8 cellular contexts compared by ENCODE assay signal in genomic region chr1:89085781-89086180, GRCh38. TPM values are rescaled to one million over a fixed set of nuclear protein-coding genes. Genes with fewer than 3 reads are reported as not detected.
DNase-seq lines count a peak whose midpoint lies in the region; ATAC-seq and TF ChIP-seq lines count a peak whose summit lies in the region.

No MANE protein-coding gene starts in this region.

- H3K27me3 ChIP-seq in heart right ventricle, result no peaks in the 10 kb centered on the region

- H3K9me3 ChIP-seq in heart right ventricle, result peaks cover 0 to 2% (median 0%) of the 10 kb centered on the region in 11 donors

- TF ChIP-seq CTCF in heart right ventricle (IDR thresholded peaks at IDR 0.05), result peak in 8 of 9 donors; percentile 60 to 91 (median 68)
- no peak for TF ChIP-seq CTCF in progenitor cell of endocrine pancreas (IDR thresholded peaks at IDR 0.05; ENCODE audit: unreplicated experiment)

- peaks cover 2% of the 10 kb centered on the region for H3K27me3 Mint-ChIP-seq in activated T-helper 1 cell treated with anti-CD3 and anti-CD28 coated beads, Interleukin-12 subunit alpha, Interleukin-12 subunit beta, Interleukin-2, Interleukin-4 antibody, amounts not matched to agents 30 ng/mL and 10 ng/mL and 1 ng/mL, durations not matched to agents 14 hours and 24 hours and 36 hours (ENCODE audit: insufficient read depth)
- H3K27me3 Mint-ChIP-seq in immature natural killer cell (ENCODE audit: low read depth in 3 of 3) (peaks cover 0 to 2% (median 0%) of the 10 kb centered on the region in 3 donors), progenitor cell of endocrine pancreas (no peaks in the 10 kb centered on the region)

- H3K4me1 Mint-ChIP-seq in activated T-helper 1 cell treated with anti-CD3 and anti-CD28 coated beads, Interleukin-12 subunit alpha, Interleukin-12 subunit beta, Interleukin-2, Interleukin-4 antibody, amounts not matched to agents 30 ng/mL and 10 ng/mL and 1 ng/mL, durations not matched to agents 14 hours and 24 hours and 36 hours (ENCODE audit: low read depth), result peaks cover 8% of the 10 kb centered on the region
- H3K4me1 Mint-ChIP-seq in immature natural killer cell, result no peaks in the 10 kb centered on the region
- peaks cover 3% of the 10 kb centered on the region for H3K4me1 Mint-ChIP-seq in progenitor cell of endocrine pancreas (ENCODE audit: low read depth)

- peak in 1 of 2 donors; percentile 76 for DNase-seq in heart right ventricle
- DNase-seq in cardiac septum (ENCODE audit: low spot score), result no peak
- peak; percentile 48 for DNase-seq in NCI-H1092 (lab: John Stamatoyannopoulos, UW)
- peak; percentile 47 for DNase-seq in activated T-helper 1 cell treated with anti-CD3 and anti-CD28 coated beads, Interleukin-12 subunit alpha, Interleukin-12 subunit beta, Interleukin-2, Interleukin-4 antibody, amounts not matched to agents 30 ng/mL and 10 ng/mL and 1 ng/mL, durations not matched to agents 14 hours and 24 hours and 36 hours (ENCODE audit: low spot score)
- peak in 2 of 3 donors; percentile 44 to 49 for DNase-seq in immature natural killer cell
- DNase-seq in progenitor cell of endocrine pancreas (ENCODE audit: low spot score, unreplicated experiment), result no peak

- no peak overlapping the region for H3K4me3 ChIP-seq in heart right ventricle

- H3K27ac Mint-ChIP-seq in activated T-helper 1 cell treated with anti-CD3 and anti-CD28 coated beads, Interleukin-12 subunit alpha, Interleukin-12 subunit beta, Interleukin-2, Interleukin-4 antibody, amounts not matched to agents 30 ng/mL and 10 ng/mL and 1 ng/mL, durations not matched to agents 14 hours and 24 hours and 36 hours, result no peak overlapping the region
- no peak overlapping the region for H3K27ac Mint-ChIP-seq in immature natural killer cell
- no peak overlapping the region for H3K27ac Mint-ChIP-seq in progenitor cell of endocrine pancreas

- no peaks in the 10 kb centered on the region for H3K36me3 Mint-ChIP-seq in activated T-helper 1 cell treated with anti-CD3 and anti-CD28 coated beads, Interleukin-12 subunit alpha, Interleukin-12 subunit beta, Interleukin-2, Interleukin-4 antibody, amounts not matched to agents 30 ng/mL and 10 ng/mL and 1 ng/mL, durations not matched to agents 14 hours and 24 hours and 36 hours (ENCODE audit: low read depth)
- H3K36me3 Mint-ChIP-seq in immature natural killer cell (peaks cover 0 to 3% (median 0%) of the 10 kb centered on the region in 3 donors), progenitor cell of endocrine pancreas (ENCODE audit: insufficient read depth) (no peaks in the 10 kb centered on the region)

- no peaks in the 10 kb centered on the region for H3K36me3 ChIP-seq in heart right ventricle

- H3K27ac ChIP-seq in heart right ventricle, result no peak overlapping the region

- H3K4me3 Mint-ChIP-seq in activated T-helper 1 cell treated with anti-CD3 and anti-CD28 coated beads, Interleukin-12 subunit alpha, Interleukin-12 subunit beta, Interleukin-2, Interleukin-4 antibody, amounts not matched to agents 30 ng/mL and 10 ng/mL and 1 ng/mL, durations not matched to agents 14 hours and 24 hours and 36 hours, result no peak overlapping the region
- H3K4me3 Mint-ChIP-seq in immature natural killer cell (no peak overlapping the region), progenitor cell of endocrine pancreas (ENCODE audit: low read depth) (no peak overlapping the region)

- no peaks in the 10 kb centered on the region for H3K9me3 Mint-ChIP-seq in activated T-helper 1 cell treated with anti-CD3 and anti-CD28 coated beads, Interleukin-12 subunit alpha, Interleukin-12 subunit beta, Interleukin-2, Interleukin-4 antibody, amounts not matched to agents 30 ng/mL and 10 ng/mL and 1 ng/mL, durations not matched to agents 14 hours and 24 hours and 36 hours
- H3K9me3 Mint-ChIP-seq in immature natural killer cell (peaks cover 0 to 4% (median 0%) of the 10 kb centered on the region in 6 donors), progenitor cell of endocrine pancreas (ENCODE audit: low read depth) (no peaks in the 10 kb centered on the region)

- peak in 4 of 8 donors; percentile 67 to 82 (median 69) for ATAC-seq in heart right ventricle
- ATAC-seq in HG02938 (IDR thresholded peaks at IDR 0.05; ENCODE audit: unreplicated experiment), result no peak
- no peak for ATAC-seq in HG03095 (IDR thresholded peaks at IDR 0.05; ENCODE audit: unreplicated experiment)

- intact Hi-C loops in heart right ventricle (cut with DNase I) (loop anchor here in 7 of 10 donors (1.0 to 10.0 kb wide), 10 partner anchors 81 to 372 kb away; no protein-coding TSS in a partner anchor), cardiac septum (cut with DNase I) (no loop called here)
- intact Hi-C loops in activated T-helper 1 cell treated with anti-CD3 and anti-CD28 coated beads, Interleukin-12 subunit alpha, Interleukin-12 subunit beta, Interleukin-2, Interleukin-4 antibody, amounts not matched to agents 30 ng/mL and 10 ng/mL and 1 ng/mL, durations not matched to agents 14 hours and 24 hours and 36 hours (cut with micrococcal nuclease), result loop anchor here (1.0 kb wide), 4 partner anchors 87 to 370 kb away; no protein-coding TSS in a partner anchor

- H3K4me1 ChIP-seq in heart right ventricle, result peaks cover 0 to 11% (median under 1%) of the 10 kb centered on the region in 9 donors

RNA-seq across cellular contexts. Expression of gene GBP1, which starts 20.8 kb away (rescaled TPM):
- total RNA-seq in heart right ventricle (100 to 1,000 TPM in 1 of 10 donors, 10 to 100 TPM in 2, 1 to 10 TPM in 7; 4.1 to 119 (median 9.0) TPM), cardiac septum (6.2 TPM), progenitor cell of endocrine pancreas (not detected in 2 replicates)
- polyA plus RNA-seq in heart right ventricle (10 to 100 TPM in 1 of 2 donors, 1 to 10 TPM in 1; 5.8 to 10.2 TPM), immature natural killer cell (10 to 100 TPM; 23.3 to 45.4 (median 43.1) TPM)
- total RNA-seq in activated T-helper 1 cell treated with anti-CD3 and anti-CD28 coated beads, Interleukin-12 subunit alpha, Interleukin-12 subunit beta, Interleukin-2, Interleukin-4 antibody, amounts not matched to agents 30 ng/mL and 10 ng/mL and 1 ng/mL, durations not matched to agents 14 hours and 24 hours and 36 hours, result 39.1 and 39.5 TPM in 2 replicates

RNA-seq across cellular contexts. Expression of gene GBP2, which starts 40.1 kb away (rescaled TPM):
- total RNA-seq in heart right ventricle (10 to 100 TPM in 4 of 10 donors, 1 to 10 TPM in 6; 6.0 to 67.3 (median 9.1) TPM), cardiac septum (9.5 TPM), progenitor cell of endocrine pancreas (0.10 TPM in 1 of 2 replicates, not detected in the other)
- polyA plus RNA-seq in heart right ventricle (10 to 100 TPM; 12.6 to 51.7 TPM), immature natural killer cell (100 to 1,000 TPM in 2 of 3 donors, 10 to 100 TPM in 1; 90.8 to 141 (median 106) TPM)
- total RNA-seq in activated T-helper 1 cell treated with anti-CD3 and anti-CD28 coated beads, Interleukin-12 subunit alpha, Interleukin-12 subunit beta, Interleukin-2, Interleukin-4 antibody, amounts not matched to agents 30 ng/mL and 10 ng/mL and 1 ng/mL, durations not matched to agents 14 hours and 24 hours and 36 hours, result 225 and 229 TPM in 2 replicates

Comparison
In these comparisons a context has a peak if more than half of its experiments do, and no peak if none do; other contexts are left out.
1. DNase-seq: peak in NCI-H1092 (single experiment), activated T-helper 1 cell treated with anti-CD3 and anti-CD28 coated beads, Interleukin-12 subunit alpha, Interleukin-12 subunit beta, Interleukin-2, Interleukin-4 antibody, amounts not matched to agents 30 ng/mL and 10 ng/mL and 1 ng/mL, durations not matched to agents 14 hours and 24 hours and 36 hours (single experiment) and immature natural killer cell (2 of 3); none in cardiac septum (single experiment) and progenitor cell of endocrine pancreas (single experiment).